In genomic region chr3:185152433-185153169, GRCh38 we compare ENCODE assay signal across 8 cellular contexts. TPM values are rescaled to one million over a fixed set of nuclear protein-coding genes. Genes with fewer than 3 reads are reported as not detected.
A peak's percentile ranks its signal among the peaks of the same experiment; 100 is the strongest.
DNase-seq lines count a peak whose midpoint lies in the region; ATAC-seq and TF ChIP-seq lines count a peak whose summit lies in the region.

C3orf70 (minus strand) TSS chr3:185153060; CDS start chr3:185152823, 237 bp downstream.

- peaks cover 12% of the 10 kb centered on the region for H3K4me1 ChIP-seq in mononuclear cell (ENCODE audit: insufficient read depth, low read length)

- intact Hi-C loops in activated CD4-positive, alpha-beta memory T cell treated with anti-CD3 and anti-CD28 coated beads for 36 hours (cut with micrococcal nuclease) = no loop called here

- peak within 1 kb of the TSS; percentile 68 for H3K4me3 Mint-ChIP-seq in activated CD4-positive, alpha-beta memory T cell treated with anti-CD3 and anti-CD28 coated beads for 36 hours

- TF ChIP-seq CTCF in GM10266 (IDR thresholded peaks at IDR 0.05; ENCODE audit: control insufficient read depth, insufficient read depth, low read depth, missing control alignments) (no peak), LNCaP clone FGC (IDR thresholded peaks at IDR 0.05; ENCODE audit: control insufficient read depth, extremely low read depth, insufficient read depth) (no peak)

- H3K4me1 Mint-ChIP-seq in activated CD4-positive, alpha-beta memory T cell treated with anti-CD3 and anti-CD28 coated beads for 36 hours (ENCODE audit: low read depth) = peaks cover 6% of the 10 kb centered on the region

- H3K4me3 ChIP-seq in LNCaP clone FGC (ENCODE audit: low read depth, low read length) (peak within 1 kb of the TSS; percentile 52), mononuclear cell (ENCODE audit: low read length) (peak within 1 kb of the TSS; percentile 34)

- no peaks in the 10 kb centered on the region for H3K9me3 ChIP-seq in mononuclear cell (ENCODE audit: low read depth, low read length)

- H3K27me3 ChIP-seq in mononuclear cell (ENCODE audit: insufficient read depth, low read length) = peaks cover 73% of the 10 kb centered on the region

- H3K27me3 Mint-ChIP-seq in activated CD4-positive, alpha-beta memory T cell treated with anti-CD3 and anti-CD28 coated beads for 36 hours = peaks cover 23% of the 10 kb centered on the region

- no peak within 1 kb of the TSS for H3K27ac Mint-ChIP-seq in activated CD4-positive, alpha-beta memory T cell treated with anti-CD3 and anti-CD28 coated beads for 36 hours

- peak; percentile 72 for ATAC-seq in esophagus mucosa
- no peak for ATAC-seq in HG03025 (IDR thresholded peaks at IDR 0.05; ENCODE audit: low FRiP score, unreplicated experiment)

- CTCF ChIA-PET in activated CD4-positive, alpha-beta memory T cell treated with anti-CD3 and anti-CD28 coated beads for 36 hours (lab: Charles Lee) = interaction anchor here (1.5 kb wide), 1 partner anchor 23 kb away, joined by 6 read pairs; no protein-coding TSS in a partner anchor

- DNase-seq in AG08396 (ENCODE audit: low spot score) (peak; percentile 89), GM10266 (ENCODE audit: extremely low spot score) (peak; percentile 75), LNCaP clone FGC (ENCODE audit: low read depth) (peak; percentile 7)
- peak; percentile 32 for DNase-seq in activated CD4-positive, alpha-beta memory T cell treated with anti-CD3 and anti-CD28 coated beads for 36 hours

- no peaks in the 10 kb centered on the region for H3K9me3 Mint-ChIP-seq in activated CD4-positive, alpha-beta memory T cell treated with anti-CD3 and anti-CD28 coated beads for 36 hours

- no peaks in the 10 kb centered on the region for H3K36me3 Mint-ChIP-seq in activated CD4-positive, alpha-beta memory T cell treated with anti-CD3 and anti-CD28 coated beads for 36 hours

- POLR2A ChIA-PET in activated CD4-positive, alpha-beta memory T cell treated with anti-CD3 and anti-CD28 coated beads for 36 hours (lab: Charles Lee) = no interaction called here

- H3K27ac ChIP-seq in temporal lobe (ENCODE audit: low read depth, low read length) = peak within 1 kb of the TSS; percentile 80

RNA-seq across cellular contexts. Expression of gene C3orf70, which starts in this region (rescaled TPM):
- not detected for total RNA-seq in activated CD4-positive, alpha-beta memory T cell treated with anti-CD3 and anti-CD28 coated beads for 36 hours
- total RNA-seq in esophagus mucosa (0.64 TPM), mononuclear cell (not detected), temporal lobe (27.5 TPM)

Comparison
In these comparisons a context has a peak if more than half of its experiments do, and no peak if none do; other contexts are left out.
1. RNA of gene C3orf70 (total RNA-seq): 27.5 TPM in temporal lobe (single experiment); 0.64 TPM in esophagus mucosa (single experiment), not detected in activated CD4-positive, alpha-beta memory T cell treated with anti-CD3 and anti-CD28 coated beads for 36 hours and not detected in mononuclear cell (single experiment); every median in the first group is over 10 times any median in the second.
2. Peak in DNase-seq in activated CD4-positive, alpha-beta memory T cell treated with anti-CD3 and anti-CD28 coated beads for 36 hours; RNA of the gene not detected or under 1 TPM.
3. Peak in ATAC-seq in esophagus mucosa; RNA of the gene not detected or under 1 TPM.
4. DNase-seq: peak in every context shown above with its lines; median percentile 89 in AG08396; 75 in GM10266; 32 in activated CD4-positive, alpha-beta memory T cell treated with anti-CD3 and anti-CD28 coated beads for 36 hours; 7 in LNCaP clone FGC.